ENCODE assay signal across 29 cellular contexts in genomic region chr5:36136581-36136980, GRCh38.
"Had no signal": no experiment of that assay in that cellular context is flagged by ENCODE, and none has a peak within 500 bp of the region (broad histone marks: within the 10 kb centered on the region; RNA-seq: fewer than 3 reads in every experiment).

No MANE protein-coding gene starts in this region.

- H3K4me3 ChIP-seq: adrenal gland, body of pancreas, colonic mucosa, esophagus squamous epithelium, heart right ventricle, hepatocyte had no signal

- H3K4me1 ChIP-seq: adrenal gland, body of pancreas, colonic mucosa, esophagus squamous epithelium, heart right ventricle had no signal

- DNase-seq: activated CD4-positive, alpha-beta memory T cell treated with anti-CD3 and anti-CD28 coated beads, Interleukin-2, amount 10 ng/mL, durations not matched to agents 7 days and 5 days; activated CD4-positive, alpha-beta T cell treated with anti-CD3 and anti-CD28 coated beads for 1 hour; activated CD4-positive, alpha-beta T cell treated with anti-CD3 and anti-CD28 coated beads for 4 hours; activated CD4-positive, alpha-beta T cell treated with anti-CD3 and anti-CD28 coated beads, Interleukin-2, amount 10 ng/mL, durations not matched to agents 7 days and 5 days; activated CD4-positive, alpha-beta T cell treated with anti-CD3 and anti-CD28 coated beads, Interleukin-2, amount 50 U/mL, for 4 hours; activated CD8-positive, alpha-beta memory T cell treated with anti-CD3 and anti-CD28 coated beads, Interleukin-2, amount 50 U/mL, for 48 hours; activated gamma-delta T cell; activated naive CD4-positive, alpha-beta T cell; activated naive CD8-positive, alpha-beta T cell treated with anti-CD3 and anti-CD28 coated beads for 36 hours; activated naive CD8-positive, alpha-beta T cell treated with anti-CD3 and anti-CD28 coated beads, Interleukin-2, amount 50 U/mL, for 24 hours; activated T-cell treated with anti-CD3 and anti-CD28 coated beads for 4 hours; activated T-cell treated with anti-CD3 and anti-CD28 coated beads, Interleukin-2, amount 50 U/mL, for 24 hours; activated T-cell treated with anti-CD3 and anti-CD28 coated beads, Interleukin-2, amount 50 U/mL, for 72 hours; adrenal gland; amygdala; aorta; body of pancreas; caudate nucleus; colonic mucosa; effector CD8-positive, alpha-beta T cell; esophagus squamous epithelium; foreskin melanocyte; heart right ventricle; T-helper 1 cell; T-helper 17 cell; T1000 had no signal

- H3K9me3 ChIP-seq: body of pancreas, colonic mucosa had no signal

- FAIRE-seq: endothelial cell of umbilical vein had no signal

- H3K27me3 ChIP-seq: adrenal gland, body of pancreas, colonic mucosa, esophagus squamous epithelium, heart right ventricle, hepatocyte had no signal

- H3K36me3 ChIP-seq: colonic mucosa had no signal

- H3K27ac ChIP-seq: adrenal gland, body of pancreas, colonic mucosa, epithelial cell of prostate, esophagus squamous epithelium, heart right ventricle, hepatocyte had no signal

- ATAC-seq: activated naive CD8-positive, alpha-beta T cell treated with anti-CD3 and anti-CD28 coated beads, Interleukin-2, amount 50 U/mL, for 24 hours; activated T-cell treated with anti-CD3 and anti-CD28 coated beads, Interleukin-2, amount 50 U/mL, for 72 hours; body of pancreas; heart right ventricle; T-helper 17 cell had no signal
